Comparison of ENCODE assay signal across 16 cellular contexts in the genomic region with DNA sequence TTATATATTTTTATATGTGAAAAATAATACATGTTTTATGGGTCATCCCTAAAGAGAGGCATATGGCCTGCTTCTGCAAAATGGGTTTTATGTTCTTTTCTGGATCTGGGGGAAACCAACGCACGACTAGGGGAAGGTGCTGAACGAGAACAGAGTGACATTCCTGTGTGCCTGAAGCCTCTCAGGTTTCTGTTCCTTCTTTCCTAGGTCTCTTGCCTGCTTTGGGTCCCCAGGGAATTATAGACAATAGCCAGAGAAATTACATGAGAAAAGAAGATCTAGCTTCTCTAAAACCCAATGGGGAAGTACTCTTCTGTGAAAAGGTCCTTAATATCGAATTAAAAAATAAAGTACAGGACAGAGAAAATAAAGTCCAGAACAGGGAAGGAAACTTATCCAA.
DNase-seq lines count a peak whose midpoint lies in the region; ATAC-seq, FAIRE-seq and TF ChIP-seq lines count a peak whose summit lies in the region.
"Had no signal": no experiment of that assay in that cellular context is flagged by ENCODE, and none has a peak within 500 bp of the region (broad histone marks: within the 10 kb centered on the region; RNA-seq: fewer than 3 reads in every experiment).

No MANE protein-coding gene starts in this region.

- H2AFZ ChIP-seq in GM23338 (no peak overlapping the region), Karpas-422 (ENCODE audit: low read length) (no peak overlapping the region), GM12878 (ENCODE audit: control insufficient read depth, low read depth, low read length) (no peak overlapping the region)

- H3K4me1 ChIP-seq in GM23338 (ENCODE audit: insufficient read depth) (peaks cover 20% of the 10 kb centered on the region), Karpas-422 (ENCODE audit: low read length) (peaks cover 10% of the 10 kb centered on the region), GM12878 (ENCODE audit: control insufficient read depth, insufficient read depth, low read length) (no peaks in the 10 kb centered on the region), iPS-18a (ENCODE audit: control insufficient read depth, low read depth, low read length) (peaks cover 42% of the 10 kb centered on the region)

- ATAC-seq in GM23338: peak; percentile 95
- no peak for ATAC-seq in GM12878
- ATAC-seq in HG03439 (IDR thresholded peaks at IDR 0.05; ENCODE audit: unreplicated experiment): no peak
- ATAC-seq: CD8-positive, alpha-beta T cell; HCT116; SK-N-SH treated with all-trans-retinoic acid at 6 μM for 48 hours had no signal

- intact Hi-C loops in GM12878 (cut with micrococcal nuclease; ENCODE audit: unreplicated experiment): no loop called here

- BruUV-seq in GM12878 (replicated peaks; lab: Mats Ljungman, UMichigan): no TSS peak

- CTCF ChIA-PET in GM12878 (lab: Yijun Ruan, JAX): no interaction called here

- no peak for TF ChIP-seq EP300 in GM12878 (IDR thresholded peaks at IDR 0.05; ENCODE audit: borderline replicate concordance in 1 of 2, control insufficient read depth in 1 of 2, low read depth in 2 of 2, low read length in 2 of 2)

- WGBS in GM12878 (ENCODE audit: insufficient coverage, insufficient replicate concordance, low lambda C conversion rate, missing lambda C conversion rate): 2% methylated on average over 4 of the region's 4 CpGs

- peaks cover 5% of the 10 kb centered on the region for H3K27me3 Mint-ChIP-seq in GM23338 (ENCODE audit: insufficient read depth, low read depth, poor library complexity)

- H3K36me3 Mint-ChIP-seq in GM23338 (ENCODE audit: low read depth): no peaks in the 10 kb centered on the region
- H3K36me3 Mint-ChIP-seq: CD8-positive, alpha-beta T cell had no signal

- H4K20me1 ChIP-seq in GM23338 (replicated peaks; ENCODE audit: insufficient read depth) (no peaks in the 10 kb centered on the region), Karpas-422 (ENCODE audit: insufficient read depth, low read depth, low read length) (no peaks in the 10 kb centered on the region), GM12878 (ENCODE audit: control insufficient read depth, insufficient read depth) (no peaks in the 10 kb centered on the region)

- no peaks in the 10 kb centered on the region for H3F3A ChIP-seq in GM23338 (replicated peaks; ENCODE audit: low read depth)

- H3K36me3 ChIP-seq in GM23338 (ENCODE audit: insufficient read depth): no peaks in the 10 kb centered on the region
- H3K36me3 ChIP-seq in Karpas-422 (ENCODE audit: insufficient read depth, low read length): no peaks in the 10 kb centered on the region
- H3K36me3 ChIP-seq in GM12878 (ENCODE audit: control insufficient read depth in 2 of 2, insufficient read depth in 2 of 2, low read length in 1 of 2): no peaks in the 10 kb centered on the region
- no peaks in the 10 kb centered on the region for H3K36me3 ChIP-seq in iPS-18a (ENCODE audit: control insufficient read depth, low read depth, low read length)

- POLR2A ChIA-PET in GM12878 (lab: Charles Lee): no interaction called here

- peak; percentile 83 for DNase-seq in GM23338 (ENCODE audit: low spot score)
- DNase-seq in Karpas-422: peak; percentile 56
- no peak for DNase-seq in GM12878 (ENCODE audit: low read depth, low spot score)
- DNase-seq in activated gamma-delta T cell (lab: John Stamatoyannopoulos, UW): no peak
- no peak for DNase-seq in dedifferentiated amniotic fluid mesenchymal stem cell (ENCODE audit: extremely low spot score)
- no peak for DNase-seq in hippocampal formation (lab: John Stamatoyannopoulos, UW)
- DNase-seq: CD8-positive, alpha-beta T cell; IMR-90; NCI-H2029 treated with DMSO at 0.1 percent for 48 hours; NCI-H748 treated with DMSO at 0.1 percent for 48 hours; SHP77 had no signal

- peaks cover 47% of the 10 kb centered on the region for H3K4me1 Mint-ChIP-seq in GM23338

- RAD21 ChIA-PET in GM12878 (lab: Charles Lee; ENCODE audit: unreplicated experiment): no interaction called here

- no peak overlapping the region for H3K9ac ChIP-seq in Karpas-422 (ENCODE audit: low read length)
- H3K9ac ChIP-seq in GM12878 (ENCODE audit: control insufficient read depth, insufficient read depth, low read length): no peak overlapping the region
- peak overlapping the region; percentile 16 for H3K9ac ChIP-seq in iPS-18a (ENCODE audit: low read length)

- H3K79me2 ChIP-seq in GM23338 (replicated peaks; ENCODE audit: insufficient read depth) (no peaks in the 10 kb centered on the region), Karpas-422 (ENCODE audit: low read length) (no peaks in the 10 kb centered on the region), GM12878 (ENCODE audit: control insufficient read depth, insufficient read depth, low read length) (no peaks in the 10 kb centered on the region)

- H3K27ac ChIP-seq in GM23338 (ENCODE audit: low read depth) (no peak overlapping the region), Karpas-422 (ENCODE audit: low read length) (no peak overlapping the region), GM12878 (ENCODE audit: control insufficient read depth, insufficient read depth) (no peak overlapping the region), iPS-18a (ENCODE audit: low read length) (no peak overlapping the region)

- H3K27me3 ChIP-seq in GM23338 (ENCODE audit: insufficient read depth) (no peaks in the 10 kb centered on the region), Karpas-422 (ENCODE audit: low read length) (no peaks in the 10 kb centered on the region), GM12878 (replicated peaks in 1 of 2; ENCODE audit: control insufficient read depth in 2 of 2, insufficient read depth in 2 of 2, low read length in 1 of 2) (no peaks in the 10 kb centered on the region; a peak in 1 of 4 replicates), iPS-18a (ENCODE audit: control insufficient read depth, insufficient read depth, low read length) (no peaks in the 10 kb centered on the region)

- no peaks in the 10 kb centered on the region for H3K9me3 Mint-ChIP-seq in GM23338
- H3K9me3 Mint-ChIP-seq: CD8-positive, alpha-beta T cell had no signal

- H3K4me2 ChIP-seq in GM23338: peak overlapping the region; percentile 37; the same call in 1 of the 2 replicates
- peak overlapping the region; percentile 20 for H3K4me2 ChIP-seq in Karpas-422 (ENCODE audit: low read depth, low read length, poor library complexity, severe bottlenecking)
- H3K4me2 ChIP-seq in GM12878 (ENCODE audit: control insufficient read depth, insufficient read depth): no peak overlapping the region

- H3K4me3 ChIP-seq in GM23338 (no peak overlapping the region), Karpas-422 (ENCODE audit: low read length) (no peak overlapping the region), GM12878 (no peak overlapping the region), iPS-18a (ENCODE audit: low read length) (no peak overlapping the region)

- H3K27ac Mint-ChIP-seq in GM23338: peak overlapping the region; percentile 71; the same call in 1 of the 2 replicates
- H3K27ac Mint-ChIP-seq: CD8-positive, alpha-beta T cell had no signal

- no peak for TF ChIP-seq RAD21 in GM12878 (IDR thresholded peaks at IDR 0.05; ENCODE audit: insufficient read depth, low read depth, low read length)

- SMC1A ChIA-PET in GM12878 (lab: Charles Lee; ENCODE audit: uncharacterized antibody, unreplicated experiment): interaction anchor here (1.8 kb wide), 1 partner anchor 84 kb away, joined by 7 read pairs; no protein-coding TSS in a partner anchor

- in situ Hi-C loops in GM12878 (cut with MboI): no loop called here

- no peak overlapping the region; the same call in 2 of the 3 replicates for H3K4me3 Mint-ChIP-seq in GM23338
- H3K4me3 Mint-ChIP-seq: CD8-positive, alpha-beta T cell had no signal

- FAIRE-seq in GM12878 (lab: Jason Lieb, UNC): no peak
- FAIRE-seq: RCC 7860 had no signal

- TF ChIP-seq POLR2A in GM12878 (IDR thresholded peaks at IDR 0.05; ENCODE audit: low read depth, low read length): no peak

- no peaks in the 10 kb centered on the region for H3K9me3 ChIP-seq in Karpas-422 (ENCODE audit: low read length)
- H3K9me3 ChIP-seq in GM12878 (replicated peaks; ENCODE audit: control insufficient read depth, insufficient read depth, low read length): no peaks in the 10 kb centered on the region
- no peaks in the 10 kb centered on the region for H3K9me3 ChIP-seq in iPS-18a (ENCODE audit: control insufficient read depth, low read depth, low read length)

- no peaks in the 10 kb centered on the region for H3K9me2 ChIP-seq in GM23338 (ENCODE audit: insufficient read depth)
- H3K9me2 ChIP-seq in Karpas-422 (replicated peaks; ENCODE audit: insufficient read depth, low read length): no peaks in the 10 kb centered on the region

- no peak for TF ChIP-seq CTCF in GM23338 (conservative IDR thresholded peaks at IDR 0.05; ENCODE audit: low read depth in 2 of 2)
- no peak for TF ChIP-seq CTCF in GM12878 (IDR thresholded peaks at IDR 0.05 in 2 of 3, conservative IDR thresholded peaks at IDR 0.05 in 1 of 3; ENCODE audit: control insufficient read depth in 2 of 3, extremely low read depth in 1 of 3, insufficient read depth in 1 of 3, low read depth in 3 of 3, low read length in 3 of 3)

TF ChIP-seq in GM23338, 12 proteins besides CTCF, POLR2A, EP300 and RAD21 (continues in another document):
- TF ChIP-seq EZH2 (IDR thresholded peaks at IDR 0.05; ENCODE audit: low read depth, unreplicated experiment): no peak

TF ChIP-seq in GM12878, 131 proteins besides CTCF, POLR2A, EP300 and RAD21 (continues in another document):
- TF ChIP-seq NBN (IDR thresholded peaks at IDR 0.05) (no peak), POLR2AphosphoS2 (IDR thresholded peaks at IDR 0.05; ENCODE audit: low read depth, low read length) (no peak), SPI1 (IDR thresholded peaks at IDR 0.05; ENCODE audit: borderline replicate concordance, insufficient read depth, low read depth, low read length) (peak; percentile 44; the same call in 1 of the 2 replicates), NRF1 (conservative IDR thresholded peaks at IDR 0.05; ENCODE audit: low read depth, low read length) (no peak), MXI1 (IDR thresholded peaks at IDR 0.05; ENCODE audit: low read depth, low read length) (no peak), ZNF207 (IDR thresholded peaks at IDR 0.05; ENCODE audit: borderline replicate concordance) (no peak), NR2C2 (IDR thresholded peaks at IDR 0.05; ENCODE audit: borderline replicate concordance, control insufficient read depth, insufficient read length, low read depth) (no peak)

Comparison
In these comparisons a context has a peak if more than half of its experiments do, and no peak if none do; other contexts are left out.
1. DNase-seq: peak in GM23338 (single experiment) and Karpas-422 (single experiment); none in GM12878 (single experiment), activated gamma-delta T cell (single experiment), dedifferentiated amniotic fluid mesenchymal stem cell (single experiment) and hippocampal formation (0 of 2).